In genomic region chr12:131827961-131828534, GRCh38 we compare ENCODE assay signal across 8 cellular contexts. TPM values are rescaled to one million over a fixed set of nuclear protein-coding genes. Genes with fewer than 3 reads are reported as not detected.
DNase-seq lines count a peak whose midpoint lies in the region; ATAC-seq and TF ChIP-seq lines count a peak whose summit lies in the region.

TSS of gene MMP17 (plus strand) at chr12:131828393. CDS start at chr12:131828495, 102 bp downstream.

- H3K14ac ChIP-seq in mesenchymal stem cell (ENCODE audit: low read length in 2 of 2), result peak within 1 kb of the TSS in 1 of 2 experiments; percentile 83

- no peaks in the 10 kb centered on the region for H3K36me3 ChIP-seq in ACC112 (ENCODE audit: insufficient read depth, low read length)
- no peaks in the 10 kb centered on the region for H3K36me3 ChIP-seq in mesenchymal stem cell (ENCODE audit: control insufficient read depth in 1 of 2, insufficient read depth in 2 of 2, low read depth in 1 of 2, low read length in 2 of 2)
- no peaks in the 10 kb centered on the region for H3K36me3 ChIP-seq in thyroid gland

- peak within 1 kb of the TSS in 1 of 2 experiments; percentile 68 for H3K18ac ChIP-seq in mesenchymal stem cell (ENCODE audit: low read depth in 1 of 2, low read length in 2 of 2)

- no peak within 1 kb of the TSS for H2AFZ ChIP-seq in ACC112 (ENCODE audit: low read length, unreplicated experiment)
- peak within 1 kb of the TSS; percentile 43 for H2AFZ ChIP-seq in mesenchymal stem cell (ENCODE audit: low read depth, low read length)

- DNase-seq in GM12865 (ENCODE audit: low read depth), result peak; percentile 70
- peak; percentile 50 for DNase-seq in SW480 (ENCODE audit: low spot score)
- DNase-seq in ecto neural progenitor cell (ENCODE audit: low spot score), result peak; percentile 84
- DNase-seq in mesenchymal stem cell, result peak; percentile 69
- DNase-seq in thyroid gland, result peak; percentile 12 to 21

- under 1% methylated on average over 61 of the region's 86 CpGs for WGBS in mesenchymal stem cell
- WGBS in thyroid gland, 2 donors, result 5% methylated on average over 8 of the region's 86 CpGs; no CpG with 5 or more reads in 1 of the 2 donors

- 0 out of 2 replicates have a peak, but pooled peaks cover 5% of the 10 kb centered on the region for H3K27me3 ChIP-seq in ACC112 (ENCODE audit: insufficient read depth, low read length)
- peaks cover 0 to 33% of the 10 kb centered on the region in 2 experiments for H3K27me3 ChIP-seq in mesenchymal stem cell (ENCODE audit: control insufficient read depth in 1 of 2, insufficient read depth in 1 of 2, low read length in 2 of 2)
- peaks cover 10% of the 10 kb centered on the region for H3K27me3 ChIP-seq in thyroid gland

- intact Hi-C loops in thyroid gland (cut with DNase I), result no loop called here

- no peak within 1 kb of the TSS for H4K8ac ChIP-seq in mesenchymal stem cell (ENCODE audit: low read length)

- H3K4me3 ChIP-seq in ACC112 (ENCODE audit: low read depth, low read length) (peak within 1 kb of the TSS; percentile 68), GM12865 (ENCODE audit: low read depth, low read length) (peak within 1 kb of the TSS; percentile 34), mesenchymal stem cell (ENCODE audit: insufficient read depth in 1 of 2, low read depth in 1 of 2, low read length in 2 of 2) (peak within 1 kb of the TSS; percentile 45 to 88), thyroid gland (replicated peaks in 1 of 3) (peak within 1 kb of the TSS in 1 of 3 donors; percentile 30)

- peak within 1 kb of the TSS in 1 of 2 experiments; percentile 66 for H3K23ac ChIP-seq in mesenchymal stem cell (ENCODE audit: low read length in 2 of 2)

- H4K91ac ChIP-seq in mesenchymal stem cell (ENCODE audit: low read length), result no peak within 1 kb of the TSS

- H3K9ac ChIP-seq in mesenchymal stem cell (ENCODE audit: low read length), result peak within 1 kb of the TSS; percentile 89

- H3K79me2 ChIP-seq in ACC112 (ENCODE audit: control insufficient read depth, insufficient read depth, low read length, unreplicated experiment), result no peaks in the 10 kb centered on the region

- no peaks in the 10 kb centered on the region for H3K79me1 ChIP-seq in mesenchymal stem cell (replicated peaks; ENCODE audit: low read length, poor library complexity, severe bottlenecking)

- no peak within 1 kb of the TSS for H2BK5ac ChIP-seq in mesenchymal stem cell (ENCODE audit: low read depth, low read length, poor library complexity, severe bottlenecking)

- H3K9me3 ChIP-seq in mesenchymal stem cell (ENCODE audit: control insufficient read depth, low read length) (no peaks in the 10 kb centered on the region), thyroid gland (no peaks in the 10 kb centered on the region)

- no peak within 1 kb of the TSS for H2AK5ac ChIP-seq in mesenchymal stem cell (ENCODE audit: low read length, severe bottlenecking)

- H3K4me2 ChIP-seq in mesenchymal stem cell (ENCODE audit: low read length, poor library complexity, severe bottlenecking), result peak within 1 kb of the TSS; percentile 92

- TF ChIP-seq POLR2A in thyroid gland (IDR thresholded peaks at IDR 0.05), result peak in 1 of 2 donors; percentile 25

- H3K27ac ChIP-seq in ACC112 (ENCODE audit: low read depth, low read length) (no peak within 1 kb of the TSS), mesenchymal stem cell (ENCODE audit: low read length, poor library complexity, severe bottlenecking) (no peak within 1 kb of the TSS), thyroid gland (no peak within 1 kb of the TSS)

- peak; percentile 35 for TF ChIP-seq CTCF in GM12865 (IDR thresholded peaks at IDR 0.05; ENCODE audit: insufficient read depth, low read depth, low read length, missing control alignments)
- TF ChIP-seq CTCF in thyroid gland (IDR thresholded peaks at IDR 0.05), result peak in 1 of 6 experiments; percentile 9

- H2BK120ac ChIP-seq in mesenchymal stem cell (ENCODE audit: low read depth, low read length), result no peak within 1 kb of the TSS

- H2BK12ac ChIP-seq in mesenchymal stem cell (ENCODE audit: low read length in 2 of 2), result peak within 1 kb of the TSS in 1 of 2 experiments; percentile 38

- H3K4me1 ChIP-seq in ACC112 (ENCODE audit: control insufficient read depth, insufficient read depth, low read length, unreplicated experiment), result peaks cover 11% of the 10 kb centered on the region
- peaks cover 33% of the 10 kb centered on the region for H3K4me1 ChIP-seq in mesenchymal stem cell (ENCODE audit: control insufficient read depth, insufficient read depth, low read depth, low read length)
- H3K4me1 ChIP-seq in thyroid gland, result peaks cover 19 to 35% of the 10 kb centered on the region in 2 donors

- no peak within 1 kb of the TSS for H2BK15ac ChIP-seq in mesenchymal stem cell (ENCODE audit: low read depth, poor library complexity, severe bottlenecking)

- peak; percentile 60 for ATAC-seq in HG03159 (IDR thresholded peaks at IDR 0.05; ENCODE audit: unreplicated experiment)
- ATAC-seq in GM21390 (IDR thresholded peaks at IDR 0.05; ENCODE audit: unreplicated experiment), result no peak

- H3K4ac ChIP-seq in mesenchymal stem cell (ENCODE audit: low read depth in 1 of 2, low read length in 2 of 2), result no peak within 1 kb of the TSS

RNA-seq across cellular contexts. Expression of gene MMP17, which starts in this region (rescaled TPM):
- 2.3 TPM for polyA plus RNA-seq in mesenchymal stem cell (2013, experiment 1 of 2)
- polyA plus RNA-seq in mesenchymal stem cell (2013, experiment 2 of 2), result 2.7 TPM
- 10 to 100 TPM in 1 of 4 donors, 1 to 10 TPM in 2, under 1 TPM in 1; 0.38 to 10.1 (median 4.1) TPM for total RNA-seq in thyroid gland

Comparison
In these comparisons a context has a peak if more than half of its experiments do, and no peak if none do; other contexts are left out.
1. DNase-seq: peak in every context shown above with its lines; median percentile 84 in ecto neural progenitor cell; 70 in GM12865; 69 in mesenchymal stem cell; 50 in SW480; 16 in thyroid gland.